26 cellular contexts compared by ENCODE assay signal in the genomic region with DNA sequence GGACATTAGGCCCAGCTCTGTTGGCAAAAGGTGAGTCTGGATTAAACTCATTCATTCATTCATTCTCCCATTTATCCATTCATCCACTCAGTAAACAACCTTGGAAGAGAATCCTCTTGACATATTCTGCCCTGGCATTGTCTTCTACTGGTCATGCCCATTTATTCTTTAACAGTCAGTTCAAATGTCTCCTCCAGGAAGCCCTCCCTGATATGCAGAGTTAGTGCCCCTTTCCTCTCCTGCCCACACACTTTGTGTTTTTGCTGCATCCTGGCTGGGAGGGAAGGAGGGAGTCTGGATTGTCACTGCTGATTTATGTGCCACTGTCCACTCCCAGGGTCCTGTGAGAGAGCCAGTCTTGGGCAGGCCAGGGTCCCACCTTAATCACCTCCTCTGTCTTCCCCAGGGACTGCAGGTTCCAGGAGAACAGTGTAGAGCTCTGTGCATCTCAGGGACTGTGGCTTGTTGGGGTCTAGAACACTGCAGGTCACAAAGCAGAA.
"Had no signal": no experiment of that assay in that cellular context is flagged by ENCODE, and none has a peak within 500 bp of the region (broad histone marks: within the 10 kb centered on the region; RNA-seq: fewer than 3 reads in every experiment).

No MANE protein-coding gene starts in this region.

- H3K4me3 ChIP-seq: pancreas, prostate gland, right lobe of liver, sigmoid colon, stomach, thoracic aorta, thyroid gland, tibial nerve, upper lobe of left lung, vagina had no signal

- H3K36me3 Mint-ChIP-seq: naive thymus-derived CD8-positive, alpha-beta T cell; natural killer cell treated with Interleukin-12 subunit alpha and Interleukin-12 subunit beta and Interleukin-15 and Interleukin-18, amount 100 ng/mL, for 72 hours; stimulated activated effector memory CD8-positive, alpha-beta T cell treated with anti-CD3 and anti-CD28 coated beads, Interleukin-12 subunit alpha, Interleukin-12 subunit beta, amount 100 ng/mL, for 72 hours; stimulated activated naive B cell treated with anti-CD40 and anti-IgM and Interleukin-4, amounts not matched to agents 10 μg/mL and 1 μg/mL and 100 μg/mL, for 72 hours had no signal

- H3K36me3 ChIP-seq: neutrophil, pancreas, prostate gland, right lobe of liver, sigmoid colon, stomach, thoracic aorta, thyroid gland, tibial nerve, upper lobe of left lung, vagina had no signal

- ATAC-seq: naive thymus-derived CD8-positive, alpha-beta T cell; natural killer cell treated with Interleukin-12 subunit alpha and Interleukin-12 subunit beta and Interleukin-15 and Interleukin-18, amount 100 ng/mL, for 72 hours; pancreas; right lobe of liver; stimulated activated effector memory CD8-positive, alpha-beta T cell treated with anti-CD3 and anti-CD28 coated beads, Interleukin-12 subunit alpha, Interleukin-12 subunit beta, amount 100 ng/mL, for 72 hours; stimulated activated naive B cell treated with anti-CD40 and anti-IgM and Interleukin-4, amounts not matched to agents 10 μg/mL and 1 μg/mL and 100 μg/mL, for 72 hours had no signal

- FAIRE-seq: pancreas, small intestine had no signal

- H3K27me3 ChIP-seq: neutrophil, pancreas, right lobe of liver, sigmoid colon, thyroid gland, tibial nerve, upper lobe of left lung, vagina had no signal

- H3K9me3 ChIP-seq: neutrophil, pancreas, prostate gland, right lobe of liver, stomach, thoracic aorta, thyroid gland, tibial nerve, upper lobe of left lung, vagina had no signal

- H3K4me1 ChIP-seq: pancreas, prostate gland, right lobe of liver, sigmoid colon, stomach, thyroid gland, tibial nerve, vagina had no signal

- H3K4me3 Mint-ChIP-seq: naive thymus-derived CD8-positive, alpha-beta T cell; natural killer cell treated with Interleukin-12 subunit alpha and Interleukin-12 subunit beta and Interleukin-15 and Interleukin-18, amount 100 ng/mL, for 72 hours; neural crest cell; stimulated activated effector memory CD8-positive, alpha-beta T cell treated with anti-CD3 and anti-CD28 coated beads, Interleukin-12 subunit alpha, Interleukin-12 subunit beta, amount 100 ng/mL, for 72 hours; stimulated activated naive B cell treated with anti-CD40 and anti-IgM and Interleukin-4, amounts not matched to agents 10 μg/mL and 1 μg/mL and 100 μg/mL, for 72 hours; stimulated activated naive CD8-positive, alpha-beta T cell treated with anti-CD3 and anti-CD28 coated beads, Interleukin-15, Interleukin-2, amounts not matched to agents 100 ng/mL and 50 ng/mL, for 24 hours had no signal

- DNase-seq: naive thymus-derived CD8-positive, alpha-beta T cell; nucleus accumbens; pancreas; retina; right lobe of liver; sigmoid colon; small intestine; stimulated activated CD4-positive, alpha-beta T cell treated with anti-CD3 and anti-CD28 coated beads, Interleukin-15, amount 100 ng/mL, for 24 hours; stimulated activated CD4-positive, alpha-beta T cell treated with anti-CD3 and anti-CD28 coated beads, Interleukin-2, amount 100 ng/mL, for 24 hours; stimulated activated CD4-positive, alpha-beta T cell treated with anti-CD3 and anti-CD28 coated beads, Interleukin-2, amount 100 ng/mL, for 48 hours; stimulated activated CD4-positive, alpha-beta T cell treated with anti-CD3 and anti-CD28 coated beads, Interleukin-4, amount 100 ng/mL, for 24 hours; stimulated activated naive B cell treated with anti-CD40 and anti-IgM and Interleukin-4, amounts not matched to agents 10 μg/mL and 1 μg/mL and 100 μg/mL, for 72 hours; stimulated activated naive CD4-positive, alpha-beta T cell treated with Interleukin-2 at 50 U/mL for 16 hours; stomach; thyroid gland; trophoblast cell; upper lobe of left lung had no signal

- H3K27ac ChIP-seq: pancreas, prostate gland, right lobe of liver, sigmoid colon, stomach, thoracic aorta, thyroid gland, tibial nerve, upper lobe of left lung, vagina had no signal

- H3K9me3 Mint-ChIP-seq: naive thymus-derived CD8-positive, alpha-beta T cell; natural killer cell treated with Interleukin-12 subunit alpha and Interleukin-12 subunit beta and Interleukin-15 and Interleukin-18, amount 100 ng/mL, for 72 hours; neural crest cell; stimulated activated effector memory CD8-positive, alpha-beta T cell treated with anti-CD3 and anti-CD28 coated beads, Interleukin-12 subunit alpha, Interleukin-12 subunit beta, amount 100 ng/mL, for 72 hours; stimulated activated naive CD8-positive, alpha-beta T cell treated with anti-CD3 and anti-CD28 coated beads, Interleukin-15, Interleukin-2, amounts not matched to agents 100 ng/mL and 50 ng/mL, for 24 hours had no signal

- H3K27ac Mint-ChIP-seq: natural killer cell treated with Interleukin-12 subunit alpha and Interleukin-12 subunit beta and Interleukin-15 and Interleukin-18, amount 100 ng/mL, for 72 hours; stimulated activated effector memory CD8-positive, alpha-beta T cell treated with anti-CD3 and anti-CD28 coated beads, Interleukin-12 subunit alpha, Interleukin-12 subunit beta, amount 100 ng/mL, for 72 hours; stimulated activated naive B cell treated with anti-CD40 and anti-IgM and Interleukin-4, amounts not matched to agents 10 μg/mL and 1 μg/mL and 100 μg/mL, for 72 hours; stimulated activated naive CD8-positive, alpha-beta T cell treated with anti-CD3 and anti-CD28 coated beads, Interleukin-15, Interleukin-2, amounts not matched to agents 100 ng/mL and 50 ng/mL, for 24 hours had no signal

- H3K4me1 Mint-ChIP-seq: naive thymus-derived CD8-positive, alpha-beta T cell; neural crest cell; stimulated activated effector memory CD8-positive, alpha-beta T cell treated with anti-CD3 and anti-CD28 coated beads, Interleukin-12 subunit alpha, Interleukin-12 subunit beta, amount 100 ng/mL, for 72 hours; stimulated activated naive B cell treated with anti-CD40 and anti-IgM and Interleukin-4, amounts not matched to agents 10 μg/mL and 1 μg/mL and 100 μg/mL, for 72 hours had no signal

- H3K27me3 Mint-ChIP-seq: stimulated activated naive CD8-positive, alpha-beta T cell treated with anti-CD3 and anti-CD28 coated beads, Interleukin-15, Interleukin-2, amounts not matched to agents 100 ng/mL and 50 ng/mL, for 24 hours had no signal
